31 cellular contexts compared by ENCODE assay signal in genomic region chr15:31814082-31814481, GRCh38. TPM values are rescaled to one million over a fixed set of nuclear protein-coding genes. Genes with fewer than 3 reads are reported as not detected.
"Had no signal": no experiment of that assay in that cellular context is flagged by ENCODE, and none has a peak within 500 bp of the region (broad histone marks: within the 10 kb centered on the region; RNA-seq: fewer than 3 reads in every experiment).

No MANE protein-coding gene starts in this region.

- H3K27me3 ChIP-seq: gastrocnemius medialis, left lung, neutrophil, ovary, right atrium auricular region, suprapubic skin, tibial nerve had no signal

- DNase-seq: activated CD4-positive, alpha-beta T cell treated with anti-CD3 and anti-CD28 coated beads for 4 hours; activated CD4-positive, alpha-beta T cell treated with anti-CD3 and anti-CD28 coated beads, Interleukin-2, amount 50 U/mL, for 48 hours; activated CD4-positive, CD25-positive, alpha-beta regulatory T cell; activated CD8-positive, alpha-beta memory T cell treated with anti-CD3 and anti-CD28 coated beads, Interleukin-2, amount 50 U/mL, for 4 hours; activated gamma-delta T cell; activated naive CD4-positive, alpha-beta T cell treated with anti-CD3 and anti-CD28 coated beads, Interleukin-2, amount 10 ng/mL, durations not matched to agents 7 days and 5 days; activated naive CD8-positive, alpha-beta T cell treated with anti-CD3 and anti-CD28 coated beads, Interleukin-2, amount 10 ng/mL, durations not matched to agents 7 days and 5 days; activated T-cell treated with anti-CD3 and anti-CD28 coated beads, Interleukin-2, amount 50 U/mL, for 1 hour; central memory CD4-positive, alpha-beta T cell; effector CD4-positive, alpha-beta T cell; gastrocnemius medialis; immature natural killer cell; left lung; lower lobe of right lung; mesendoderm; naive B cell; nephron progenitor cell; ovary; psoas muscle; stimulated activated CD4-positive, alpha-beta T cell treated with anti-CD3 and anti-CD28 coated beads, Interleukin-1b, Interleukin-23, amount 100 ng/mL, for 48 hours; stimulated activated CD4-positive, alpha-beta T cell treated with anti-CD3 and anti-CD28 coated beads, Interleukin-4, amount 100 ng/mL, for 4 hours; stimulated activated CD8-positive, alpha-beta memory T cell treated with anti-CD3 and anti-CD28 coated beads, Interleukin-4, amount 100 ng/mL, for 48 hours; stimulated activated naive CD8-positive, alpha-beta T cell treated with anti-CD3 and anti-CD28 coated beads, Interleukin-15, amount 100 ng/mL, for 72 hours had no signal

- H3K4me2 ChIP-seq: smooth muscle cell had no signal

- H3K9me3 Mint-ChIP-seq: activated naive CD4-positive, alpha-beta T cell treated with anti-CD3 and anti-CD28 coated beads, Interleukin-2, amount 10 ng/mL, durations not matched to agents 7 days and 5 days; activated naive CD8-positive, alpha-beta T cell treated with anti-CD3 and anti-CD28 coated beads, Interleukin-2, amount 10 ng/mL, durations not matched to agents 7 days and 5 days; dendritic cell treated with granulocyte-macrophage colony-stimulating factor and Interleukin-4, amounts not matched to agents 40 ng/mL and 50 ng/mL, for 4 days; immature natural killer cell; nephron progenitor cell; stimulated activated naive CD8-positive, alpha-beta T cell treated with anti-CD3 and anti-CD28 coated beads, Interleukin-15, amount 100 ng/mL, for 72 hours had no signal

- H3K4me3 ChIP-seq: gastrocnemius medialis, left lung, lower lobe of right lung, ovary, psoas muscle, right atrium auricular region, smooth muscle cell, suprapubic skin, tibial nerve had no signal

- H3K4me1 Mint-ChIP-seq: activated naive CD4-positive, alpha-beta T cell treated with anti-CD3 and anti-CD28 coated beads, Interleukin-2, amount 10 ng/mL, durations not matched to agents 7 days and 5 days; activated naive CD8-positive, alpha-beta T cell treated with anti-CD3 and anti-CD28 coated beads, Interleukin-2, amount 10 ng/mL, durations not matched to agents 7 days and 5 days; immature natural killer cell; naive B cell; stimulated activated memory B cell treated with anti-CD40 and anti-IgM and Interleukin-4, amounts not matched to agents 10 μg/mL and 1 μg/mL and 100 μg/mL, for 72 hours; stimulated activated naive CD8-positive, alpha-beta T cell treated with anti-CD3 and anti-CD28 coated beads, Interleukin-15, amount 100 ng/mL, for 72 hours had no signal

- H3K36me3 Mint-ChIP-seq: activated naive CD4-positive, alpha-beta T cell treated with anti-CD3 and anti-CD28 coated beads, Interleukin-2, amount 10 ng/mL, durations not matched to agents 7 days and 5 days; activated naive CD8-positive, alpha-beta T cell treated with anti-CD3 and anti-CD28 coated beads, Interleukin-2, amount 10 ng/mL, durations not matched to agents 7 days and 5 days; immature natural killer cell; naive B cell; stimulated activated memory B cell treated with anti-CD40 and anti-IgM and Interleukin-4, amounts not matched to agents 10 μg/mL and 1 μg/mL and 100 μg/mL, for 72 hours had no signal

- H3K27me3 Mint-ChIP-seq: activated naive CD4-positive, alpha-beta T cell treated with anti-CD3 and anti-CD28 coated beads, Interleukin-2, amount 10 ng/mL, durations not matched to agents 7 days and 5 days; dendritic cell treated with granulocyte-macrophage colony-stimulating factor and Interleukin-4, amounts not matched to agents 40 ng/mL and 50 ng/mL, for 4 days; stimulated activated memory B cell treated with anti-CD40 and anti-IgM and Interleukin-4, amounts not matched to agents 10 μg/mL and 1 μg/mL and 100 μg/mL, for 72 hours had no signal

- H3K27ac Mint-ChIP-seq: activated naive CD4-positive, alpha-beta T cell treated with anti-CD3 and anti-CD28 coated beads, Interleukin-2, amount 10 ng/mL, durations not matched to agents 7 days and 5 days; activated naive CD8-positive, alpha-beta T cell treated with anti-CD3 and anti-CD28 coated beads, Interleukin-2, amount 10 ng/mL, durations not matched to agents 7 days and 5 days; dendritic cell treated with granulocyte-macrophage colony-stimulating factor and Interleukin-4, amounts not matched to agents 40 ng/mL and 50 ng/mL, for 4 days; immature natural killer cell; nephron progenitor cell; stimulated activated memory B cell treated with anti-CD40 and anti-IgM and Interleukin-4, amounts not matched to agents 10 μg/mL and 1 μg/mL and 100 μg/mL, for 72 hours; stimulated activated naive CD8-positive, alpha-beta T cell treated with anti-CD3 and anti-CD28 coated beads, Interleukin-15, amount 100 ng/mL, for 72 hours had no signal

- H3K9me3 ChIP-seq: gastrocnemius medialis, left lung, lower lobe of right lung, neutrophil, ovary, right atrium auricular region, suprapubic skin had no signal

- H3K36me3 ChIP-seq: gastrocnemius medialis, left lung, lower lobe of right lung, neutrophil, ovary, right atrium auricular region, suprapubic skin had no signal

- H3K27ac ChIP-seq: epithelial cell of prostate, gastrocnemius medialis, left lung, lower lobe of right lung, neutrophil, ovary, psoas muscle, right atrium auricular region, suprapubic skin, tibial nerve had no signal

- H3K4me1 ChIP-seq: gastrocnemius medialis, left lung, lower lobe of right lung, psoas muscle, right atrium auricular region, suprapubic skin, tibial nerve had no signal

- H3K4me3 Mint-ChIP-seq: activated naive CD4-positive, alpha-beta T cell treated with anti-CD3 and anti-CD28 coated beads, Interleukin-2, amount 10 ng/mL, durations not matched to agents 7 days and 5 days; activated naive CD8-positive, alpha-beta T cell treated with anti-CD3 and anti-CD28 coated beads, Interleukin-2, amount 10 ng/mL, durations not matched to agents 7 days and 5 days; dendritic cell treated with granulocyte-macrophage colony-stimulating factor and Interleukin-4, amounts not matched to agents 40 ng/mL and 50 ng/mL, for 4 days; immature natural killer cell; naive B cell; nephron progenitor cell; stimulated activated memory B cell treated with anti-CD40 and anti-IgM and Interleukin-4, amounts not matched to agents 10 μg/mL and 1 μg/mL and 100 μg/mL, for 72 hours; stimulated activated naive CD8-positive, alpha-beta T cell treated with anti-CD3 and anti-CD28 coated beads, Interleukin-15, amount 100 ng/mL, for 72 hours had no signal

RNA-seq across cellular contexts. Expression of gene OTUD7A, which starts 56.4 kb away (rescaled TPM):
- polyA plus RNA-seq: smooth muscle cell had no signal
